11 cellular contexts compared by ENCODE assay signal in genomic region chr14:53412819-53413664, GRCh38.
DNase-seq lines count a peak whose midpoint lies in the region; ATAC-seq and TF ChIP-seq lines count a peak whose summit lies in the region.
"Had no signal": no experiment of that assay in that cellular context is flagged by ENCODE, and none has a peak within 500 bp of the region (broad histone marks: within the 10 kb centered on the region; RNA-seq: fewer than 3 reads in every experiment).

No MANE protein-coding gene starts in this region.

- DNase-seq in NCI-H82 (lab: John Stamatoyannopoulos, UW) (peak; percentile 27), NCI-H82 treated with DMSO at 0.1 percent for 48 hours (lab: John Stamatoyannopoulos, UW; ENCODE audit: unreplicated experiment) (no peak), LoVo (ENCODE audit: low spot score) (peak; percentile 30), cardiac fibroblast (ENCODE audit: low read depth in 2 of 2) (peak; percentile 15 to 32), osteocyte (ENCODE audit: extremely low spot score, unreplicated experiment) (no peak), NCI-H1436 (lab: John Stamatoyannopoulos, UW) (no peak)
- DNase-seq in activated CD4-positive, alpha-beta T cell treated with anti-CD3 and anti-CD28 coated beads, Interleukin-2, amount 10 ng/mL, durations not matched to agents 7 days and 5 days = no peak
- DNase-seq: NCI-H1048 had no signal

- no peaks in the 10 kb centered on the region for H3K36me3 Mint-ChIP-seq in osteocyte (ENCODE audit: unreplicated experiment)
- H3K36me3 Mint-ChIP-seq in activated CD4-positive, alpha-beta T cell treated with anti-CD3 and anti-CD28 coated beads, Interleukin-2, amount 10 ng/mL, durations not matched to agents 7 days and 5 days (ENCODE audit: low read depth) = no peaks in the 10 kb centered on the region
- H3K36me3 Mint-ChIP-seq: CD4-positive, CD25-positive, alpha-beta regulatory T cell had no signal

- H3K4me3 Mint-ChIP-seq in osteocyte (ENCODE audit: unreplicated experiment) = no peak overlapping the region
- no peak overlapping the region for H3K4me3 Mint-ChIP-seq in activated CD4-positive, alpha-beta T cell treated with anti-CD3 and anti-CD28 coated beads, Interleukin-2, amount 10 ng/mL, durations not matched to agents 7 days and 5 days
- H3K4me3 Mint-ChIP-seq: CD4-positive, CD25-positive, alpha-beta regulatory T cell had no signal

- no peak for ATAC-seq in GM18873 (IDR thresholded peaks at IDR 0.05; ENCODE audit: low FRiP score, unreplicated experiment)

- peaks cover 7% of the 10 kb centered on the region for H3K4me1 Mint-ChIP-seq in osteocyte (ENCODE audit: unreplicated experiment)
- no peaks in the 10 kb centered on the region for H3K4me1 Mint-ChIP-seq in activated CD4-positive, alpha-beta T cell treated with anti-CD3 and anti-CD28 coated beads, Interleukin-2, amount 10 ng/mL, durations not matched to agents 7 days and 5 days
- H3K4me1 Mint-ChIP-seq: CD4-positive, CD25-positive, alpha-beta regulatory T cell had no signal

- H3K9me3 Mint-ChIP-seq in osteocyte (ENCODE audit: unreplicated experiment) = no peaks in the 10 kb centered on the region
- peaks cover 7% of the 10 kb centered on the region for H3K9me3 Mint-ChIP-seq in activated CD4-positive, alpha-beta T cell treated with anti-CD3 and anti-CD28 coated beads, Interleukin-2, amount 10 ng/mL, durations not matched to agents 7 days and 5 days

- H3K4me3 ChIP-seq in cardiac fibroblast (replicated peaks in 1 of 2; ENCODE audit: low read depth in 2 of 2, low read length in 2 of 2) = no peak overlapping the region
- H3K4me3 ChIP-seq: coronary artery had no signal

- no peak overlapping the region for H3K27ac Mint-ChIP-seq in osteocyte (ENCODE audit: unreplicated experiment)
- no peak overlapping the region for H3K27ac Mint-ChIP-seq in activated CD4-positive, alpha-beta T cell treated with anti-CD3 and anti-CD28 coated beads, Interleukin-2, amount 10 ng/mL, durations not matched to agents 7 days and 5 days
- H3K27ac Mint-ChIP-seq: CD4-positive, CD25-positive, alpha-beta regulatory T cell had no signal

- peaks cover 10% of the 10 kb centered on the region for H3K27me3 Mint-ChIP-seq in osteocyte (ENCODE audit: unreplicated experiment)
- H3K27me3 Mint-ChIP-seq in activated CD4-positive, alpha-beta T cell treated with anti-CD3 and anti-CD28 coated beads, Interleukin-2, amount 10 ng/mL, durations not matched to agents 7 days and 5 days = no peaks in the 10 kb centered on the region
- H3K27me3 Mint-ChIP-seq: CD4-positive, CD25-positive, alpha-beta regulatory T cell had no signal

- CTCF ChIA-PET in activated CD4-positive, alpha-beta T cell treated with anti-CD3 and anti-CD28 coated beads, Interleukin-2, amount 10 ng/mL, durations not matched to agents 7 days and 5 days (lab: Charles Lee) = no interaction called here

- POLR2A ChIA-PET in activated CD4-positive, alpha-beta T cell treated with anti-CD3 and anti-CD28 coated beads, Interleukin-2, amount 10 ng/mL, durations not matched to agents 7 days and 5 days (lab: Charles Lee) = no interaction called here

- TF ChIP-seq CTCF in cardiac fibroblast (IDR thresholded peaks at IDR 0.05; ENCODE audit: low read depth, low read length) = peak; percentile 63
- TF ChIP-seq CTCF in osteocyte (IDR thresholded peaks at IDR 0.05) = peak; percentile 52

Comparison
In these comparisons a context has a peak if more than half of its experiments do, and no peak if none do; other contexts are left out.
1. DNase-seq: peak in NCI-H82 (single experiment), LoVo (single experiment) and cardiac fibroblast (2 of 2); none in NCI-H82 treated with DMSO at 0.1 percent for 48 hours (single experiment), osteocyte (single experiment), activated CD4-positive, alpha-beta T cell treated with anti-CD3 and anti-CD28 coated beads, Interleukin-2, amount 10 ng/mL, durations not matched to agents 7 days and 5 days (single experiment) and NCI-H1436 (single experiment).